11 cellular contexts compared by ENCODE assay signal in the genomic region with DNA sequence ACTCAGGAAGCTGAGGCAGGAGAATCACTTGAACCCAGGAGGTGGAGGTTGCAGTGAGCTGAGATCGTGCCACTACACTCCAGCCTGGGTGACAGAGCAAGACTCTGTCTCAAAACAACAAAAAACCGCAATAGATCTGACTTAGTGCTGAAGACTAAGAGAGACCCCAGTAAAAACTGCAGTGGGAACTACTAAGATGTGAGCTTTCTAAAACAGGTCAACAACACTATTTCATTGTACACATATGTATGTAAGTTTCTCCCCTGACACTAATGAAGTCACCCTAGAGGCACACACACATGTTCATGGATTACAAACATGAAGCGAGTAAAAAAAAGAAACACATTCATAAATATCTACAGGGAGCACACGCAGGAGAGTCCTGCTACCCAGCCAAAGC.
"Had no signal": no experiment of that assay in that cellular context is flagged by ENCODE, and none has a peak within 500 bp of the region (broad histone marks: within the 10 kb centered on the region; RNA-seq: fewer than 3 reads in every experiment).

No MANE protein-coding gene starts in this region.

- H3K9ac ChIP-seq: GM23248 had no signal

- DNase-seq: GM23248, GOT3, H7, H9, HCEC 1CT, HFFc6 had no signal

- H3K4me1 ChIP-seq: HAP-1 had no signal

- H3K27ac ChIP-seq: GM23248 had no signal

- H3K4me3 ChIP-seq: GM23248, GM23338, HAP-1 had no signal

- FAIRE-seq: H1, H54 had no signal

- H2AFZ ChIP-seq: GM23248, GM23338 had no signal

- H3K9me3 ChIP-seq: HAP-1 had no signal

- H3K4me2 ChIP-seq: GM23338 had no signal

- ATAC-seq: GM23338, HCT116 had no signal

- H3K36me3 ChIP-seq: HAP-1 had no signal
